In genomic region chr6:111602481-111603404, GRCh38 we compare ENCODE assay signal across 8 cellular contexts. TPM values are rescaled to one million over a fixed set of nuclear protein-coding genes. Genes with fewer than 3 reads are reported as not detected.
DNase-seq lines count a peak whose midpoint lies in the region; ATAC-seq and TF ChIP-seq lines count a peak whose summit lies in the region.

No MANE protein-coding gene starts in this region.

- H3K27me3 Mint-ChIP-seq in activated CD8-positive, alpha-beta T cell treated with anti-CD3 and anti-CD28 coated beads for 36 hours = no peaks in the 10 kb centered on the region
- H3K27me3 Mint-ChIP-seq in activated CD8-positive, alpha-beta T cell treated with anti-CD3 and anti-CD28 coated beads, Interleukin-2, amount 10 ng/mL, durations not matched to agents 7 days and 5 days (ENCODE audit: low read depth) = no peaks in the 10 kb centered on the region
- H3K27me3 Mint-ChIP-seq in CD8-positive, alpha-beta T cell (ENCODE audit: low read depth) = no peaks in the 10 kb centered on the region

- peak overlapping the region; percentile 51 to 67 for H3K9ac ChIP-seq in duodenal mucosa (ENCODE audit: low read depth in 1 of 2, low read length in 2 of 2)

- H3K27ac ChIP-seq in duodenal mucosa (ENCODE audit: low read depth, low read length) (peak overlapping the region; percentile 83), urinary bladder (ENCODE audit: low read depth) (peak overlapping the region; percentile 96)
- H3K27ac ChIP-seq in CD8-positive, alpha-beta T cell (ENCODE audit: low read depth, low read length) = no peak overlapping the region

- H3K4me1 Mint-ChIP-seq in activated CD8-positive, alpha-beta T cell treated with anti-CD3 and anti-CD28 coated beads for 36 hours (ENCODE audit: low read depth) = peaks cover 39% of the 10 kb centered on the region
- peaks cover 57% of the 10 kb centered on the region for H3K4me1 Mint-ChIP-seq in activated CD8-positive, alpha-beta T cell treated with anti-CD3 and anti-CD28 coated beads, Interleukin-2, amount 10 ng/mL, durations not matched to agents 7 days and 5 days (ENCODE audit: low read depth)
- peaks cover 70% of the 10 kb centered on the region for H3K4me1 Mint-ChIP-seq in CD8-positive, alpha-beta T cell (ENCODE audit: low read depth)

- H3K36me3 ChIP-seq in duodenal mucosa (ENCODE audit: control insufficient read depth in 1 of 2, insufficient read depth in 2 of 2, low read length in 2 of 2) (peaks cover 4 to 12% of the 10 kb centered on the region in 2 donors), mucosa of descending colon (ENCODE audit: low read depth) (no peaks in the 10 kb centered on the region), urinary bladder (ENCODE audit: insufficient read depth) (no peaks in the 10 kb centered on the region)
- H3K36me3 ChIP-seq in CD8-positive, alpha-beta T cell (ENCODE audit: insufficient read depth, low read length) = no peaks in the 10 kb centered on the region

- POLR2A ChIA-PET in activated CD8-positive, alpha-beta T cell treated with anti-CD3 and anti-CD28 coated beads for 36 hours (lab: Charles Lee) = interaction anchor here (0.6 to 0.9 kb wide), 2 partner anchors 9 to 149 kb away, joined by 3 to 4 read pairs; no protein-coding TSS in a partner anchor
- POLR2A ChIA-PET in activated CD8-positive, alpha-beta T cell treated with anti-CD3 and anti-CD28 coated beads, Interleukin-2, amount 10 ng/mL, durations not matched to agents 7 days and 5 days (lab: Charles Lee) = interaction anchor here (0.6 kb wide), 2 partner anchors 118 to 190 kb away, joined by 3 to 4 read pairs; no protein-coding TSS in a partner anchor
- POLR2A ChIA-PET in CD8-positive, alpha-beta T cell (lab: Charles Lee) = no interaction called here

- no peaks in the 10 kb centered on the region for H3K27me3 ChIP-seq in duodenal mucosa (ENCODE audit: control insufficient read depth in 1 of 2, insufficient read depth in 2 of 2, low read length in 2 of 2)
- H3K27me3 ChIP-seq in CD8-positive, alpha-beta T cell (ENCODE audit: insufficient read depth, low read length) = no peaks in the 10 kb centered on the region

- peaks cover 73 to 77% of the 10 kb centered on the region in 2 donors for H3K4me1 ChIP-seq in duodenal mucosa (ENCODE audit: control insufficient read depth in 1 of 2, insufficient read depth in 2 of 2, low read length in 2 of 2)
- peaks cover 53% of the 10 kb centered on the region for H3K4me1 ChIP-seq in mucosa of descending colon (ENCODE audit: low read depth)
- H3K4me1 ChIP-seq in urinary bladder (ENCODE audit: insufficient read depth) = no peaks in the 10 kb centered on the region
- peaks cover 22% of the 10 kb centered on the region for H3K4me1 ChIP-seq in CD8-positive, alpha-beta T cell (ENCODE audit: insufficient read depth, low read length)

- no peak for DNase-seq in activated CD8-positive, alpha-beta T cell treated with anti-CD3 and anti-CD28 coated beads for 36 hours
- no peak for DNase-seq in activated CD8-positive, alpha-beta T cell treated with anti-CD3 and anti-CD28 coated beads, Interleukin-2, amount 10 ng/mL, durations not matched to agents 7 days and 5 days
- peak in 1 of 3 donors; percentile 42 for DNase-seq in mucosa of descending colon
- no peak for DNase-seq in CD8-positive, alpha-beta T cell
- no peak for DNase-seq in epidermal melanocyte (ENCODE audit: insufficient read length, low spot score)

- ATAC-seq in activated CD8-positive, alpha-beta T cell treated with anti-CD3 and anti-CD28 coated beads for 36 hours = no peak
- no peak for ATAC-seq in activated CD8-positive, alpha-beta T cell treated with anti-CD3 and anti-CD28 coated beads, Interleukin-2, amount 10 ng/mL, durations not matched to agents 7 days and 5 days
- peak; percentile 19 for ATAC-seq in mucosa of descending colon
- ATAC-seq in CD8-positive, alpha-beta T cell = no peak
- no peak for ATAC-seq in HG03045 (IDR thresholded peaks at IDR 0.05; ENCODE audit: unreplicated experiment)

- 25% methylated on average over 12 of the region's 12 CpGs for WGBS in urinary bladder

- TF ChIP-seq CTCF in activated CD8-positive, alpha-beta T cell treated with anti-CD3 and anti-CD28 coated beads for 36 hours (IDR thresholded peaks at IDR 0.05) = no peak
- no peak for TF ChIP-seq CTCF in mucosa of descending colon (IDR thresholded peaks at IDR 0.05)
- TF ChIP-seq CTCF in CD8-positive, alpha-beta T cell (IDR thresholded peaks at IDR 0.05) = no peak

- H3K27ac Mint-ChIP-seq in activated CD8-positive, alpha-beta T cell treated with anti-CD3 and anti-CD28 coated beads for 36 hours = peak overlapping the region; percentile 12
- H3K27ac Mint-ChIP-seq in activated CD8-positive, alpha-beta T cell treated with anti-CD3 and anti-CD28 coated beads, Interleukin-2, amount 10 ng/mL, durations not matched to agents 7 days and 5 days = no peak overlapping the region
- H3K27ac Mint-ChIP-seq in CD8-positive, alpha-beta T cell = no peak overlapping the region

- H3K9me3 Mint-ChIP-seq in activated CD8-positive, alpha-beta T cell treated with anti-CD3 and anti-CD28 coated beads for 36 hours = no peaks in the 10 kb centered on the region
- H3K9me3 Mint-ChIP-seq in activated CD8-positive, alpha-beta T cell treated with anti-CD3 and anti-CD28 coated beads, Interleukin-2, amount 10 ng/mL, durations not matched to agents 7 days and 5 days (ENCODE audit: insufficient read depth) = no peaks in the 10 kb centered on the region
- H3K9me3 Mint-ChIP-seq in CD8-positive, alpha-beta T cell = no peaks in the 10 kb centered on the region

- CTCF ChIA-PET in activated CD8-positive, alpha-beta T cell treated with anti-CD3 and anti-CD28 coated beads for 36 hours (lab: Charles Lee) = interaction anchor here (0.9 kb wide), 1 partner anchor 30 kb away, joined by 3 read pairs; no protein-coding TSS in a partner anchor
- CTCF ChIA-PET in activated CD8-positive, alpha-beta T cell treated with anti-CD3 and anti-CD28 coated beads, Interleukin-2, amount 10 ng/mL, durations not matched to agents 7 days and 5 days (lab: Charles Lee) = interaction anchor here (1.2 kb wide), 1 partner anchor 16 kb away, joined by 3 read pairs; no protein-coding TSS in a partner anchor
- CTCF ChIA-PET in CD8-positive, alpha-beta T cell (lab: Charles Lee) = interaction anchor here (1.3 kb wide), 1 partner anchor 19 kb away, joined by 3 read pairs; no protein-coding TSS in a partner anchor

- H3K4me3 ChIP-seq in duodenal mucosa (ENCODE audit: low read depth in 1 of 2, low read length in 2 of 2) = peak overlapping the region; percentile 80 to 87
- no peak overlapping the region for H3K4me3 ChIP-seq in mucosa of descending colon
- no peak overlapping the region for H3K4me3 ChIP-seq in urinary bladder (ENCODE audit: low read depth, low read length)
- H3K4me3 ChIP-seq in CD8-positive, alpha-beta T cell (ENCODE audit: low read depth, low read length) = no peak overlapping the region

- no peak overlapping the region for H3K4me3 Mint-ChIP-seq in activated CD8-positive, alpha-beta T cell treated with anti-CD3 and anti-CD28 coated beads for 36 hours
- H3K4me3 Mint-ChIP-seq in activated CD8-positive, alpha-beta T cell treated with anti-CD3 and anti-CD28 coated beads, Interleukin-2, amount 10 ng/mL, durations not matched to agents 7 days and 5 days = no peak overlapping the region
- no peak overlapping the region for H3K4me3 Mint-ChIP-seq in CD8-positive, alpha-beta T cell

- peaks cover 5% of the 10 kb centered on the region for H3K36me3 Mint-ChIP-seq in activated CD8-positive, alpha-beta T cell treated with anti-CD3 and anti-CD28 coated beads for 36 hours (ENCODE audit: low read depth)
- H3K36me3 Mint-ChIP-seq in activated CD8-positive, alpha-beta T cell treated with anti-CD3 and anti-CD28 coated beads, Interleukin-2, amount 10 ng/mL, durations not matched to agents 7 days and 5 days (ENCODE audit: low read depth) = peaks cover 8% of the 10 kb centered on the region
- H3K36me3 Mint-ChIP-seq in CD8-positive, alpha-beta T cell = peaks cover 33% of the 10 kb centered on the region

- intact Hi-C loops in activated CD8-positive, alpha-beta T cell treated with anti-CD3 and anti-CD28 coated beads for 36 hours (cut with micrococcal nuclease) = no loop called here
- intact Hi-C loops in mucosa of descending colon (cut with DNase I, micrococcal nuclease) = loop anchor here in 1 of 2 donors (5.0 to 10.0 kb wide), 2 partner anchors 62 to 120 kb away; partner anchors contain the start of gene REV3L
- intact Hi-C loops in CD8-positive, alpha-beta T cell (cut with DNase I, micrococcal nuclease) = no loop called here

- H3K9me3 ChIP-seq in duodenal mucosa (ENCODE audit: control insufficient read depth in 1 of 2, low read length in 2 of 2) (no peaks in the 10 kb centered on the region), mucosa of descending colon (no peaks in the 10 kb centered on the region)
- H3K9me3 ChIP-seq in CD8-positive, alpha-beta T cell (ENCODE audit: low read length) = no peaks in the 10 kb centered on the region

RNA-seq across cellular contexts. Expression of gene TRAF3IP2, which starts 2.9 kb away (rescaled TPM):
- total RNA-seq in activated CD8-positive, alpha-beta T cell treated with anti-CD3 and anti-CD28 coated beads for 36 hours = 10 to 100 TPM; 23.2 to 26.3 TPM
- total RNA-seq in activated CD8-positive, alpha-beta T cell treated with anti-CD3 and anti-CD28 coated beads, Interleukin-2, amount 10 ng/mL, durations not matched to agents 7 days and 5 days = 10 to 100 TPM; 22.7 to 24.4 TPM
- total RNA-seq in mucosa of descending colon (10 to 100 TPM; 33.6 to 69.5 (median 67.2) TPM), urinary bladder (15.2 TPM)
- polyA plus RNA-seq in urinary bladder = 28.8 TPM
- 10 to 100 TPM; 24.7 to 26.1 TPM for total RNA-seq in CD8-positive, alpha-beta T cell

Comparison
In these comparisons a context has a peak if more than half of its experiments do, and no peak if none do; other contexts are left out.
1. H3K4me3 ChIP-seq: peak in duodenal mucosa (2 of 2); none in mucosa of descending colon (single experiment), urinary bladder (single experiment) and CD8-positive, alpha-beta T cell (single experiment).